Comparison of ENCODE assay signal across 1 cellular context in genomic region chr18:37659906-37660305, GRCh38.
TF ChIP-seq lines count a peak whose summit lies in the region.

No MANE protein-coding gene starts in this region.

TF ChIP-seq in WTC11, 78 proteins besides CTCF, POLR2A, EP300 and RAD21 (continued from another document):
- TF ChIP-seq ZNF396 (CRISPR knock-in tag; IDR thresholded peaks at IDR 0.05; ENCODE audit: borderline replicate concordance) (no peak), IRF1 (CRISPR knock-in tag; IDR thresholded peaks at IDR 0.05) (no peak), NR3C1 (CRISPR knock-in tag; conservative IDR thresholded peaks at IDR 0.05; ENCODE audit: low read depth) (no peak)
